Comparison of ENCODE assay signal across 1 cellular context in the genomic region with DNA sequence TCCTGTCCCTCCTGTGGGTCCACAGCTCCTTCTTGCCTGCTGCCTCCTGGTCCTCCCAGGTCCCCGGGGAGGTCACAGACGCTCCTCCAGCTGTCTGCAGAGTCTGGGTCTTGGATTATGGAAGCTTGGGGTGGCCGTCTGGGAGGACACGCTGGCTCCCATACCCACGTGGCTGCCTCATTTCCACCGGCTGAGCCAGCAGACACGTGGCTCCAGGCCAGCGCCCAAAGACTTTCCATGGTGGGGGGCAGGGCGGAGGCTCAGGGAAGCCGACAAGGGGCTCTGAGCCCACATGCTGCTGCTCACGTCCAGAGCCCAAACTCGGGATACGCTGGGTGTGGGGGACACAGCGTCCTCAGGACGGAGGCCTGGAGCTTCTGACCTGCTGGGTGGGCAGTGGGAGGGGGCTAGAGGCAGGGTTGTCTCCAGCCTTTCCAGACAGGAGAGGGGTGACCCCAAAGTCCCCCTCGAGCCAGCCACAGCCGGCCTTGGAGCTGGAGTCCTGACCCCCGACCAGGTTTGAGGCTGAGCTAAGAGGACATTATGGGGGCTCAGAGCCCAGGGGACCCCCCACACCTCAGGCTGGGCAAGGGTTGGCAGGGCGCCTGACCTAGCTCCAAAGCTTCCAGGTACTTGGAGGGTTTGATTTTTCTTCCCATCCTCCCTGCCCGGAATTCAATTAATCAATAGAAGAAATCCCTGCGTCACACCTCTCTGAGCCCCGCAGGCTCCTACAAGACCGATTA.
TF ChIP-seq lines count a peak whose summit lies in the region.

No MANE protein-coding gene starts in this region.

TF ChIP-seq in K562, 482 proteins besides CTCF, POLR2A, EP300 and RAD21:
- TF ChIP-seq, protein P1, sequence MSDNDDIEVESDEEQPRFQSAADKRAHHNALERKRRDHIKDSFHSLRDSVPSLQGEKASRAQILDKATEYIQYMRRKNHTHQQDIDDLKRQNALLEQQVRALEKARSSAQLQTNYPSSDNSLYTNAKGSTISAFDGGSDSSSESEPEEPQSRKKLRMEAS (CRISPR knock-in tag; IDR thresholded peaks at IDR 0.05): peak; percentile 20; the same call in 1 of the 2 replicates
- TF ChIP-seq CHCHD3 (CRISPR knock-in tag; IDR thresholded peaks at IDR 0.05): no peak
- TF ChIP-seq, protein P2, sequence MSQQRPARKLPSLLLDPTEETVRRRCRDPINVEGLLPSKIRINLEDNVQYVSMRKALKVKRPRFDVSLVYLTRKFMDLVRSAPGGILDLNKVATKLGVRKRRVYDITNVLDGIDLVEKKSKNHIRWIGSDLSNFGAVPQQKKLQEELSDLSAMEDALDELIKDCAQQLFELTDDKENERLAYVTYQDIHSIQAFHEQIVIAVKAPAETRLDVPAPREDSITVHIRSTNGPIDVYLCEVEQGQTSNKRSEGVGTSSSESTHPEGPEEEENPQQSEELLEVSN (IDR thresholded peaks at IDR 0.05; ENCODE audit: borderline replicate concordance in 1 of 2, extremely low read depth in 1 of 2, insufficient read depth in 1 of 2, insufficient read length in 1 of 2, low read depth in 1 of 2, low read length in 1 of 2, poor library complexity in 1 of 2, severe bottlenecking in 1 of 2): peak in 1 of 2 experiments; percentile 40
